34 cellular contexts compared by ENCODE assay signal in the genomic region with DNA sequence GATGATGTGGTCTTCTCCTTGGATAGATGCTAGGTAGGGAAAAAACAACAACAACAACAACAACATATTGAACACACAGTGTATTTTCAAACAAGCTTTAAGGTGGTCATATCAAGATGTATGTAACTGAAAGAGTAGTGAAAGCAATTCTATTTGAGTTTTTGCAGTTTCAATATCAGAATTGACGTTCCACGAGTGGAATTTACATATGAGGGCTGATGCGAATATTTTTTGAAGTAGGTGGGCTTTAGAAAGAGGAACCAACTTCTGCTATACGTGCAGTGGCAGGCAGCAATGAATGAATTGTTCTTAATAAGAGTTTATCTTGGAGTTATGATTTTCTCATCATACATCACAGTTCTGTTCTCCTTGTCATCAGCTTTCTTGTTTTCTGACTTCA.
"Had no signal": no experiment of that assay in that cellular context is flagged by ENCODE, and none has a peak within 500 bp of the region (broad histone marks: within the 10 kb centered on the region; RNA-seq: fewer than 3 reads in every experiment).

No MANE protein-coding gene starts in this region.

- H3K4me3 ChIP-seq: MG63, PC-9, SJCRH30, SK-N-MC had no signal

- H3K9me3 Mint-ChIP-seq: T-helper 1 cell treated with Interleukin-12 subunit alpha and Interleukin-12 subunit beta and Interleukin-4 antibody, amounts not matched to agents 30 μg/mL and 1 μg/mL, for 36 hours had no signal

- H2AFZ ChIP-seq: PC-9 had no signal

- H3K27me3 ChIP-seq: MG63, SJCRH30 had no signal

- DNase-seq: MG63, MV-4-11, NCI-H1092, NCI-H1105, NCI-H1417 treated with DMSO at 0.1 percent for 48 hours, NCI-H1436 treated with DMSO at 0.1 percent for 48 hours, NCI-H1694 treated with DMSO at 0.1 percent for 48 hours, NCI-H187 treated with DMSO at 0.1 percent for 48 hours, NCI-H2029, NCI-H2081, NCI-H2171 treated with DMSO at 0.1 percent for 48 hours, NCI-H2227 treated with DMSO at 0.1 percent for 48 hours, NCI-H345, NCI-H446 treated with DMSO at 0.1 percent for 48 hours, NCI-H510A, NCI-H524, NCI-H526, NCI-H69, NCI-H748 treated with DMSO at 0.1 percent for 48 hours, NCI-H82, OCI-M1, PC-9, SHP77, SIG-M5, SJCRH30, SW 1271, T-helper 1 cell had no signal

- ATAC-seq: Panc1, Right ventricle myocardium inferior, SK-N-SH treated with all-trans-retinoic acid at 6 μM for 48 hours had no signal

- H3K9me3 ChIP-seq: MG63, SJCRH30 had no signal

- H3K27ac Mint-ChIP-seq: T-helper 1 cell treated with Interleukin-12 subunit alpha and Interleukin-12 subunit beta and Interleukin-4 antibody, amounts not matched to agents 30 μg/mL and 1 μg/mL, for 36 hours had no signal

- FAIRE-seq: RCC 7860 had no signal

- H3K4me1 ChIP-seq: SJCRH30 had no signal

- H3K4me3 Mint-ChIP-seq: T-helper 1 cell treated with Interleukin-12 subunit alpha and Interleukin-12 subunit beta and Interleukin-4 antibody, amounts not matched to agents 30 μg/mL and 1 μg/mL, for 36 hours had no signal

- H3K27ac ChIP-seq: PC-9, RWPE1, SJCRH30, SK-N-MC had no signal

- H3K36me3 ChIP-seq: MG63, SJCRH30 had no signal

- H3K4me2 ChIP-seq: PC-9 had no signal
